ENCODE assay signal across 2 cellular contexts in the genomic region with DNA sequence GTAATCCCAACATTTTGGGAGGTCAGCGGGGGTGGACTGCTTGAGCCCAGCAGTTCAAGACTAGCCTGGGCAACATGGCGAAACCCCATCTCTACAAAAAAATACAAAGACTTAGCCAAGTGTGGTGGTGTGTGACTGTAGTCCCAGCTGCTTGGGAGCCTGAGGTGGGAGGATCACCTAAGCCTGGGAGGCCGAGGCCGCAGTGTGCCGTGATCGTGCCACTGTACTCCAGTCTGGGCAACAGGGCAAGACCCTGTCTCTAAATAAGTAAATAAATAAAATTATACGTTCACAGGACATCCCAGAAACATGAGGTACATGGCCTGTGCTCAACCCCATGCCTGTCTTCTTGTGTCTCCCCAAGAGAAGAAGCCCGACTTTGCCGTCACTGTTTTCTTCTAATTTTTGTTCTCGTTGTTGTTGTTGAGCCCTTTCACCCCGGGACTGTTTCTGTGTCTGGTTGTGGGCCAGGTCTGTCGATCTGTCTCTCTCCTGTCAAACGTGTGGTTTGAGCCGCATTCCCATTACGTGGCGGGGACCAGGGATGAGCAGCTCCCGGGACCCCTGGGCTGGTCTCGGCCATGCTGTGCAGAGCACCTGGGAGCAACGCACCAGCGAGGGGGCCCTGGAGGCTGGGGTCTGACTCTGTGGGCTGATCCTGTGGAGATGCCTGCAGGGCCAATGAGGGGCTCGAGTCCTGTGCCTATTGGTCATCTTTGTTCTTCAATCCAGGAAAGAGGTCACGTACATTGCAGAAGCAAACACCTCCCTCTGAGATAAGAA.
TF ChIP-seq lines count a peak whose summit lies in the region.

No MANE protein-coding gene starts in this region.

TF ChIP-seq in WTC11, 78 proteins besides CTCF, POLR2A, EP300 and RAD21:
- no peak for TF ChIP-seq ZNF423 (CRISPR knock-in tag; IDR thresholded peaks at IDR 0.05)
- no peak for TF ChIP-seq RELA (CRISPR knock-in tag; IDR thresholded peaks at IDR 0.05; ENCODE audit: borderline replicate concordance)
- no peak for TF ChIP-seq RORB (CRISPR knock-in tag; IDR thresholded peaks at IDR 0.05)
- no peak for TF ChIP-seq E2F4 (CRISPR knock-in tag; IDR thresholded peaks at IDR 0.05; ENCODE audit: borderline replicate concordance, low read depth)
- no peak for TF ChIP-seq MXD4 (CRISPR knock-in tag; IDR thresholded peaks at IDR 0.05; ENCODE audit: borderline replicate concordance)
- no peak for TF ChIP-seq NR1H2 (CRISPR knock-in tag; IDR thresholded peaks at IDR 0.05)
- TF ChIP-seq HMGA2 (CRISPR knock-in tag; IDR thresholded peaks at IDR 0.05): no peak
- no peak for TF ChIP-seq ETV6 (CRISPR knock-in tag; IDR thresholded peaks at IDR 0.05)

TF ChIP-seq in HepG2, 621 proteins besides CTCF, POLR2A, EP300 and RAD21:
- TF ChIP-seq RBM22 (optimal IDR thresholded peaks at IDR 0.05; ENCODE audit: low read length): peak; percentile 35
- no peak for TF ChIP-seq EZH2 (conservative IDR thresholded peaks at IDR 0.05; ENCODE audit: low read depth, low read length)
TF ChIP-seq in HepG2: peak in this region for 1.
